ENCODE assay signal across 20 cellular contexts in genomic region chr2:230520875-230521155, GRCh38.
A peak's percentile ranks its signal among the peaks of the same experiment; 100 is the strongest.
DNase-seq lines count a peak whose midpoint lies in the region; ATAC-seq and TF ChIP-seq lines count a peak whose summit lies in the region.
"Had no signal": no experiment of that assay in that cellular context is flagged by ENCODE, and none has a peak within 500 bp of the region (broad histone marks: within the 10 kb centered on the region; RNA-seq: fewer than 3 reads in every experiment).

No MANE protein-coding gene starts in this region.

- no peaks in the 10 kb centered on the region for H3K27me3 ChIP-seq in ACC112 (ENCODE audit: insufficient read depth, low read length)
- H3K27me3 ChIP-seq in IMR-90 (ENCODE audit: control insufficient read depth, insufficient read depth, low read length): no peaks in the 10 kb centered on the region
- no peaks in the 10 kb centered on the region for H3K27me3 ChIP-seq in naive thymus-derived CD4-positive, alpha-beta T cell (ENCODE audit: control insufficient read depth in 2 of 2, insufficient read depth in 2 of 2, low read length in 2 of 2)
- H3K27me3 ChIP-seq: right atrium auricular region had no signal

- H4K8ac ChIP-seq in IMR-90 (ENCODE audit: low read depth in 2 of 2, low read length in 2 of 2): no peak overlapping the region

- no peak overlapping the region for H3K56ac ChIP-seq in IMR-90 (ENCODE audit: extremely low read depth, insufficient read depth, low read length)

- CTCF ChIA-PET in IMR-90 (lab: Yijun Ruan, JAX): no interaction called here
- CTCF ChIA-PET in naive thymus-derived CD4-positive, alpha-beta T cell (lab: Charles Lee): no interaction called here

- H2BK5ac ChIP-seq in IMR-90 (ENCODE audit: low read depth, low read length, poor library complexity, severe bottlenecking): no peak overlapping the region

- peaks cover 11% of the 10 kb centered on the region for H3K4me1 Mint-ChIP-seq in stimulated activated memory B cell treated with anti-CD40 and anti-IgM and Interleukin-4, amounts not matched to agents 10 μg/mL and 1 μg/mL and 100 μg/mL, for 72 hours
- H3K4me1 Mint-ChIP-seq in naive thymus-derived CD4-positive, alpha-beta T cell: peaks cover 0 to 16% (median 10%) of the 10 kb centered on the region in 7 donors

- no peak overlapping the region for H3K4ac ChIP-seq in IMR-90 (ENCODE audit: low read depth, low read length)

- in situ Hi-C loops in IMR-90 (cut with MboI; ENCODE audit: low sequenced_read_pairs) (no loop called here), astrocyte of the spinal cord (cut with HindIII; ENCODE audit: low sequenced_read_pairs) (no loop called here)

- intact Hi-C loops in IMR-90 (cut with micrococcal nuclease): no loop called here
- intact Hi-C loops in naive thymus-derived CD4-positive, alpha-beta T cell (cut with micrococcal nuclease): no loop called here

- no peaks in the 10 kb centered on the region for H3K9me1 ChIP-seq in IMR-90 (ENCODE audit: insufficient read depth, low read length)

- peak overlapping the region; percentile 54 for H3K27ac ChIP-seq in ACC112 (ENCODE audit: low read depth, low read length)
- no peak overlapping the region for H3K27ac ChIP-seq in IMR-90 (ENCODE audit: insufficient read depth, low read length)
- no peak overlapping the region for H3K27ac ChIP-seq in caudate nucleus (ENCODE audit: low read depth, low read length)
- H3K27ac ChIP-seq in naive thymus-derived CD4-positive, alpha-beta T cell (ENCODE audit: low read depth, low read length): no peak overlapping the region
- H3K27ac ChIP-seq: right atrium auricular region had no signal

- no TSS peak for BruUV-seq in IMR-90 (replicated peaks; lab: Mats Ljungman, UMichigan)

- no peaks in the 10 kb centered on the region for H3K79me1 ChIP-seq in IMR-90 (ENCODE audit: low read depth in 1 of 2, low read length in 2 of 2)

- H2BK15ac ChIP-seq in IMR-90 (ENCODE audit: low read depth, low read length): no peak overlapping the region

- TF ChIP-seq CTCF in IMR-90 (conservative IDR thresholded peaks at IDR 0.05; ENCODE audit: low read depth, low read length) (no peak), astrocyte of the spinal cord (IDR thresholded peaks at IDR 0.05; ENCODE audit: low read depth, low read length) (no peak), fibroblast of villous mesenchyme (IDR thresholded peaks at IDR 0.05; ENCODE audit: insufficient read depth, low read depth, low read length) (no peak)

- H3K9ac ChIP-seq in IMR-90 (ENCODE audit: low read depth, low read length): no peak overlapping the region

- no peak overlapping the region for H3K27ac Mint-ChIP-seq in stimulated activated memory B cell treated with anti-CD40 and anti-IgM and Interleukin-4, amounts not matched to agents 10 μg/mL and 1 μg/mL and 100 μg/mL, for 72 hours
- no peak overlapping the region for H3K27ac Mint-ChIP-seq in naive thymus-derived CD4-positive, alpha-beta T cell
- H3K27ac Mint-ChIP-seq: activated CD8-positive, alpha-beta T cell treated with anti-CD3 and anti-CD28 coated beads, Interleukin-2, amount 10 ng/mL, durations not matched to agents 7 days and 5 days; activated T-helper 1 cell treated with anti-CD3 and anti-CD28 coated beads, Interleukin-12 subunit alpha, Interleukin-12 subunit beta, Interleukin-2, Interleukin-4 antibody, amounts not matched to agents 30 ng/mL and 10 ng/mL and 1 ng/mL, durations not matched to agents 14 hours and 24 hours and 36 hours; T-helper 1 cell treated with Interleukin-12 subunit alpha and Interleukin-12 subunit beta and Interleukin-4 antibody, amounts not matched to agents 30 μg/mL and 1 μg/mL, for 36 hours had no signal

- TF ChIP-seq RAD21 in IMR-90 (IDR thresholded peaks at IDR 0.05; ENCODE audit: low read length): no peak

- no peak overlapping the region for H3K14ac ChIP-seq in IMR-90 (replicated peaks; ENCODE audit: low read depth, low read length)

- POLR2A ChIA-PET in IMR-90 (lab: Charles Lee; ENCODE audit: unreplicated experiment): no interaction called here
- POLR2A ChIA-PET in naive thymus-derived CD4-positive, alpha-beta T cell (lab: Charles Lee): no interaction called here

- dilution Hi-C loops in IMR-90 (cut with HindIII; ENCODE audit: low sequenced_read_pairs, unreplicated experiment): no loop called here

- H2BK20ac ChIP-seq in IMR-90 (ENCODE audit: low read depth, low read length): no peak overlapping the region

- H3K9me3 ChIP-seq in IMR-90 (ENCODE audit: control insufficient read depth, insufficient read depth, low read length): peaks cover 9% of the 10 kb centered on the region
- H3K9me3 ChIP-seq in naive thymus-derived CD4-positive, alpha-beta T cell (ENCODE audit: control insufficient read depth in 2 of 3, low read length in 3 of 3): peaks cover 0 to 26% (median 8%) of the 10 kb centered on the region in 3 experiments
- H3K9me3 ChIP-seq: HAP-1 had no signal

- no peaks in the 10 kb centered on the region for H4K20me1 ChIP-seq in IMR-90 (ENCODE audit: insufficient read depth, low read length)

- H3K4me1 ChIP-seq in ACC112 (ENCODE audit: control insufficient read depth, insufficient read depth, low read length, unreplicated experiment): peaks cover 10% of the 10 kb centered on the region
- H3K4me1 ChIP-seq in IMR-90 (ENCODE audit: control insufficient read depth, insufficient read depth, low read length): no peaks in the 10 kb centered on the region
- H3K4me1 ChIP-seq in naive thymus-derived CD4-positive, alpha-beta T cell (ENCODE audit: control insufficient read depth in 2 of 2, insufficient read depth in 2 of 2, low read length in 2 of 2): peaks cover 0 to 4% of the 10 kb centered on the region in 2 donors
- H3K4me1 ChIP-seq: HAP-1, right atrium auricular region had no signal

- H3K18ac ChIP-seq in IMR-90 (ENCODE audit: low read depth, low read length): no peak overlapping the region

- no peak overlapping the region for H2AK9ac ChIP-seq in IMR-90 (replicated peaks; ENCODE audit: low read depth, low read length, poor library complexity)

- no peak overlapping the region for H4K91ac ChIP-seq in IMR-90 (ENCODE audit: insufficient read depth, low read depth, low read length)

- H2BK120ac ChIP-seq in IMR-90 (ENCODE audit: low read depth, low read length): no peak overlapping the region

- peaks cover 50% of the 10 kb centered on the region for H3K36me3 Mint-ChIP-seq in stimulated activated memory B cell treated with anti-CD40 and anti-IgM and Interleukin-4, amounts not matched to agents 10 μg/mL and 1 μg/mL and 100 μg/mL, for 72 hours
- H3K36me3 Mint-ChIP-seq in naive thymus-derived CD4-positive, alpha-beta T cell: peaks cover 28 to 68% (median 52%) of the 10 kb centered on the region in 5 donors

- no peak overlapping the region for H3K23ac ChIP-seq in IMR-90 (ENCODE audit: low read depth, low read length)

- H3K36me3 ChIP-seq in ACC112 (ENCODE audit: insufficient read depth, low read length) (peaks cover 54% of the 10 kb centered on the region), IMR-90 (ENCODE audit: control insufficient read depth, insufficient read depth, low read length) (no peaks in the 10 kb centered on the region)
- H3K36me3 ChIP-seq in naive thymus-derived CD4-positive, alpha-beta T cell (ENCODE audit: control insufficient read depth in 2 of 3, insufficient read depth in 3 of 3, low read length in 3 of 3): peaks cover 0 to 16% (median 8%) of the 10 kb centered on the region in 3 experiments
- H3K36me3 ChIP-seq: HAP-1, right atrium auricular region had no signal

- DNase-seq in IMR-90: peak; percentile 55
- DNase-seq in astrocyte of the spinal cord (ENCODE audit: low read depth, low spot score): peak; percentile 21
- peak; percentile 79 for DNase-seq in fibroblast of villous mesenchyme (ENCODE audit: low read depth)
- DNase-seq in caudate nucleus (lab: John Stamatoyannopoulos, UW): no peak
- DNase-seq in SKM-1 treated with dmso at 0.1 percent for 144 hours (lab: John Stamatoyannopoulos, UW; ENCODE audit: unreplicated experiment): no peak
- DNase-seq in naive thymus-derived CD4-positive, alpha-beta T cell: no peak
- DNase-seq: ACHN; activated CD8-positive, alpha-beta T cell treated with anti-CD3 and anti-CD28 coated beads, Interleukin-2, amount 10 ng/mL, durations not matched to agents 7 days and 5 days; CD4-positive, alpha-beta memory T cell; DND-41; kidney; NCI-H146; NCI-H345; SHP77 treated with DMSO at 0.1 percent for 48 hours had no signal

- H3K4me2 ChIP-seq in IMR-90 (ENCODE audit: low read depth, low read length): no peak overlapping the region

- no peak overlapping the region for H2AK5ac ChIP-seq in IMR-90 (ENCODE audit: low read depth, low read length)

- no peak overlapping the region for H3K4me3 Mint-ChIP-seq in stimulated activated memory B cell treated with anti-CD40 and anti-IgM and Interleukin-4, amounts not matched to agents 10 μg/mL and 1 μg/mL and 100 μg/mL, for 72 hours
- H3K4me3 Mint-ChIP-seq in naive thymus-derived CD4-positive, alpha-beta T cell: no peak overlapping the region
- H3K4me3 Mint-ChIP-seq: activated CD8-positive, alpha-beta T cell treated with anti-CD3 and anti-CD28 coated beads, Interleukin-2, amount 10 ng/mL, durations not matched to agents 7 days and 5 days; activated T-helper 1 cell treated with anti-CD3 and anti-CD28 coated beads, Interleukin-12 subunit alpha, Interleukin-12 subunit beta, Interleukin-2, Interleukin-4 antibody, amounts not matched to agents 30 ng/mL and 10 ng/mL and 1 ng/mL, durations not matched to agents 14 hours and 24 hours and 36 hours; CD4-positive, alpha-beta memory T cell; T-helper 1 cell treated with Interleukin-12 subunit alpha and Interleukin-12 subunit beta and Interleukin-4 antibody, amounts not matched to agents 30 μg/mL and 1 μg/mL, for 36 hours had no signal

- H3K79me2 ChIP-seq in ACC112 (ENCODE audit: control insufficient read depth, insufficient read depth, low read length, unreplicated experiment): no peaks in the 10 kb centered on the region

- H2AFZ ChIP-seq in ACC112 (ENCODE audit: low read length, unreplicated experiment) (no peak overlapping the region), IMR-90 (replicated peaks; ENCODE audit: low read length, poor library complexity) (no peak overlapping the region)

- no peak for ATAC-seq in IMR-90 (ENCODE audit: low read depth)
- no peak for ATAC-seq in stimulated activated memory B cell treated with anti-CD40 and anti-IgM and Interleukin-4, amounts not matched to agents 10 μg/mL and 1 μg/mL and 100 μg/mL, for 72 hours
- ATAC-seq in naive thymus-derived CD4-positive, alpha-beta T cell: no peak
- ATAC-seq: activated CD8-positive, alpha-beta T cell treated with anti-CD3 and anti-CD28 coated beads, Interleukin-2, amount 10 ng/mL, durations not matched to agents 7 days and 5 days had no signal

- H3K4me3 ChIP-seq in ACC112 (ENCODE audit: low read depth, low read length) (no peak overlapping the region), IMR-90 (ENCODE audit: insufficient read depth, low read depth, low read length) (no peak overlapping the region), astrocyte of the spinal cord (ENCODE audit: low read depth, low read length) (no peak overlapping the region), fibroblast of villous mesenchyme (ENCODE audit: low read depth, low read length) (no peak overlapping the region)
- H3K4me3 ChIP-seq in naive thymus-derived CD4-positive, alpha-beta T cell (ENCODE audit: low read length): no peak overlapping the region
- H3K4me3 ChIP-seq: HAP-1, right atrium auricular region had no signal

- TF ChIP-seq POLR2A in IMR-90 (IDR thresholded peaks at IDR 0.05; ENCODE audit: low read depth, low read length): no peak

- no peak overlapping the region for H4K5ac ChIP-seq in IMR-90 (ENCODE audit: low read depth, low read length)

- H3K9me3 Mint-ChIP-seq in stimulated activated memory B cell treated with anti-CD40 and anti-IgM and Interleukin-4, amounts not matched to agents 10 μg/mL and 1 μg/mL and 100 μg/mL, for 72 hours: peaks cover 12% of the 10 kb centered on the region
- H3K9me3 Mint-ChIP-seq in naive thymus-derived CD4-positive, alpha-beta T cell: peaks cover 0 to 44% (median 28%) of the 10 kb centered on the region in 11 donors

- H3K27me3 Mint-ChIP-seq in stimulated activated memory B cell treated with anti-CD40 and anti-IgM and Interleukin-4, amounts not matched to agents 10 μg/mL and 1 μg/mL and 100 μg/mL, for 72 hours: no peaks in the 10 kb centered on the region
- H3K27me3 Mint-ChIP-seq in naive thymus-derived CD4-positive, alpha-beta T cell: no peaks in the 10 kb centered on the region
- H3K27me3 Mint-ChIP-seq: CD4-positive, alpha-beta memory T cell had no signal

Comparison
In these comparisons a context has a peak if more than half of its experiments do, and no peak if none do; other contexts are left out.
1. DNase-seq: peak in IMR-90 (single experiment), astrocyte of the spinal cord (single experiment) and fibroblast of villous mesenchyme (single experiment); none in caudate nucleus (0 of 61), SKM-1 treated with dmso at 0.1 percent for 144 hours (single experiment) and naive thymus-derived CD4-positive, alpha-beta T cell (0 of 9).